15 cellular contexts compared by ENCODE assay signal in the genomic region with DNA sequence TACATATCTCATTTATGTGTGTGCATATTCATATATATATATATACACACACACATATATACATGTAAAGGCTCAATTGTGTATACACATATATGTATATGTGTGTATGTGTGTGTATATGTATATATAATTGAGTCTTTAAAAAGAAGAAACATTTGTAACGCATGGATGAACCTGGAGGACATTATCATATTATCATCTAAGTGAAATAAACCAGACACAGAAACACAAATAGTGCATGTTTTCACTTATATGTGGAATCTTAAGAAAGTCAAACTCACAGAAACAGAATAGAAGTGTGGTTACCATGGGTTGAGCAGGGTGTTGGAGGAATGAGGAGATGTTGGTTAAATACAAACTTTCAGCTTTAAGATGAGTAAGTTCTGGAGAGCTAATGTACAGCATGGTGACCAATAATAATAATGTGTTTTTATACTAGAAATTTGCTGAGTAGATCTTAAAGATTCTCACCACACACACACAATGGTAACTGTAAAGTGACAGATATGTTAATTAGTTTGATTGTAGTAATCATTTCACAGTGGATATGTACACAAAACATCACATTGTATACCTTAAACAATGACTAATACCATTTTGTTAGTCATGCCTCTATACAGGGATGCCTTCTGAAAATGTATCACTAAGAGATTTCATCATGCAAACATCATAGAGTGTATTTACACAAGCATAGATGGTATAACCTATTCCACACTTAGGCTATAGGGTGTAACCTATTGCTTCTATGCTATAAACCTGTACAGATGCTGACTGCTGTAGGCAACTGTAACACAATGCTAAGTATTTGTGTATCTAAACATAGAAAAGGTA.
DNase-seq lines count a peak whose midpoint lies in the region; TF ChIP-seq lines count a peak whose summit lies in the region.
"Had no signal": no experiment of that assay in that cellular context is flagged by ENCODE, and none has a peak within 500 bp of the region (broad histone marks: within the 10 kb centered on the region; RNA-seq: fewer than 3 reads in every experiment).

No MANE protein-coding gene starts in this region.

- no peak overlapping the region for H3K4me2 ChIP-seq in mesenchymal stem cell (ENCODE audit: low read length, poor library complexity, severe bottlenecking)

- H3K27ac ChIP-seq in mesenchymal stem cell (ENCODE audit: low read length, poor library complexity, severe bottlenecking) (no peak overlapping the region), stomach (no peak overlapping the region)
- H3K27ac ChIP-seq: gastroesophageal sphincter, tibial nerve had no signal

- H3K27me3 ChIP-seq in mesenchymal stem cell (ENCODE audit: control insufficient read depth in 1 of 2, insufficient read depth in 1 of 2, low read length in 2 of 2) (no peaks in the 10 kb centered on the region), stomach (no peaks in the 10 kb centered on the region)
- H3K27me3 ChIP-seq: gastroesophageal sphincter, tibial nerve had no signal

- no peak overlapping the region for H3K4ac ChIP-seq in mesenchymal stem cell (ENCODE audit: low read depth in 1 of 2, low read length in 2 of 2)

- no peak for TF ChIP-seq CTCF in stomach (IDR thresholded peaks at IDR 0.05)

- H3K36me3 Mint-ChIP-seq in activated CD4-positive, alpha-beta memory T cell treated with anti-CD3 and anti-CD28 coated beads for 36 hours, result peaks cover 32% of the 10 kb centered on the region
- peaks cover 30% of the 10 kb centered on the region for H3K36me3 Mint-ChIP-seq in activated CD4-positive, alpha-beta memory T cell treated with anti-CD3 and anti-CD28 coated beads, Interleukin-2, amount 10 ng/mL, durations not matched to agents 7 days and 5 days (ENCODE audit: low read depth)
- peaks cover 42% of the 10 kb centered on the region for H3K36me3 Mint-ChIP-seq in activated T-helper 1 cell treated with anti-CD3 and anti-CD28 coated beads, Interleukin-12 subunit alpha, Interleukin-12 subunit beta, Interleukin-2, Interleukin-4 antibody, amounts not matched to agents 30 ng/mL and 10 ng/mL and 1 ng/mL, durations not matched to agents 14 hours and 24 hours and 36 hours (ENCODE audit: low read depth)

- H3K4me3 ChIP-seq in mesenchymal stem cell (ENCODE audit: insufficient read depth in 1 of 2, low read depth in 1 of 2, low read length in 2 of 2) (no peak overlapping the region), stomach (no peak overlapping the region)
- H3K4me3 ChIP-seq: gastroesophageal sphincter, tibial nerve had no signal

- peaks cover 10% of the 10 kb centered on the region for H3K9me3 Mint-ChIP-seq in activated CD4-positive, alpha-beta memory T cell treated with anti-CD3 and anti-CD28 coated beads for 36 hours
- peaks cover 10% of the 10 kb centered on the region for H3K9me3 Mint-ChIP-seq in activated CD4-positive, alpha-beta memory T cell treated with anti-CD3 and anti-CD28 coated beads, Interleukin-2, amount 10 ng/mL, durations not matched to agents 7 days and 5 days
- H3K9me3 Mint-ChIP-seq in activated T-helper 1 cell treated with anti-CD3 and anti-CD28 coated beads, Interleukin-12 subunit alpha, Interleukin-12 subunit beta, Interleukin-2, Interleukin-4 antibody, amounts not matched to agents 30 ng/mL and 10 ng/mL and 1 ng/mL, durations not matched to agents 14 hours and 24 hours and 36 hours, result peaks cover 13% of the 10 kb centered on the region
- H3K9me3 Mint-ChIP-seq: activated naive CD4-positive, alpha-beta T cell treated with anti-CD3 and anti-CD28 coated beads, Interleukin-2, amount 50 U/mL, for 24 hours had no signal

- H2BK15ac ChIP-seq in mesenchymal stem cell (ENCODE audit: low read depth, poor library complexity, severe bottlenecking), result no peak overlapping the region

- WGBS in mesenchymal stem cell, result no CpG with 5 or more reads among the region's 1 CpG
- WGBS in stomach, 5 donors, result 84 to 97% (median 94%) methylated on average over 1 of the region's 1 CpG

- no peak for TF ChIP-seq EP300 in stomach (IDR thresholded peaks at IDR 0.05)

- H3K36me3 ChIP-seq in mesenchymal stem cell (ENCODE audit: control insufficient read depth in 1 of 2, insufficient read depth in 2 of 2, low read depth in 1 of 2, low read length in 2 of 2) (peaks cover 8 to 14% of the 10 kb centered on the region in 2 experiments), stomach (peaks cover 0 to 7% (median 4%) of the 10 kb centered on the region in 4 donors)

- no peak overlapping the region for H2AK5ac ChIP-seq in mesenchymal stem cell (ENCODE audit: low read length, severe bottlenecking)

- H4K91ac ChIP-seq in mesenchymal stem cell (ENCODE audit: low read length), result no peak overlapping the region

- H3K4me1 ChIP-seq in mesenchymal stem cell (ENCODE audit: control insufficient read depth, insufficient read depth, low read depth, low read length), result peaks cover 1% of the 10 kb centered on the region
- H3K4me1 ChIP-seq in stomach, result no peaks in the 10 kb centered on the region
- H3K4me1 ChIP-seq: gastroesophageal sphincter had no signal

- CTCF ChIA-PET in activated CD4-positive, alpha-beta memory T cell treated with anti-CD3 and anti-CD28 coated beads for 36 hours (lab: Charles Lee), result interaction anchor here (1.2 to 2.2 kb wide), 2 partner anchors 12 to 14 kb away, joined by 3 to 5 read pairs; no protein-coding TSS in a partner anchor
- CTCF ChIA-PET in activated CD4-positive, alpha-beta memory T cell treated with anti-CD3 and anti-CD28 coated beads, Interleukin-2, amount 10 ng/mL, durations not matched to agents 7 days and 5 days (lab: Charles Lee), result no interaction called here

- H2BK12ac ChIP-seq in mesenchymal stem cell (ENCODE audit: low read length in 2 of 2), result no peak overlapping the region

- no peak overlapping the region for H4K8ac ChIP-seq in mesenchymal stem cell (ENCODE audit: low read length)

- no peaks in the 10 kb centered on the region for H3K9me3 ChIP-seq in mesenchymal stem cell (ENCODE audit: control insufficient read depth, low read length)
- peaks cover 0 to 6% (median 0%) of the 10 kb centered on the region in 4 donors for H3K9me3 ChIP-seq in stomach

- POLR2A ChIA-PET in activated CD4-positive, alpha-beta memory T cell treated with anti-CD3 and anti-CD28 coated beads for 36 hours (lab: Charles Lee), result no interaction called here
- POLR2A ChIA-PET in activated CD4-positive, alpha-beta memory T cell treated with anti-CD3 and anti-CD28 coated beads, Interleukin-2, amount 10 ng/mL, durations not matched to agents 7 days and 5 days (lab: Charles Lee), result no interaction called here

- intact Hi-C loops in activated CD4-positive, alpha-beta memory T cell treated with anti-CD3 and anti-CD28 coated beads for 36 hours (cut with micrococcal nuclease), result no loop called here
- intact Hi-C loops in activated T-helper 1 cell treated with anti-CD3 and anti-CD28 coated beads, Interleukin-12 subunit alpha, Interleukin-12 subunit beta, Interleukin-2, Interleukin-4 antibody, amounts not matched to agents 30 ng/mL and 10 ng/mL and 1 ng/mL, durations not matched to agents 14 hours and 24 hours and 36 hours (cut with micrococcal nuclease), result no loop called here
- intact Hi-C loops in stomach (cut with DNase I; ENCODE audit: low total_unique reads), result no loop called here

- H2BK120ac ChIP-seq in mesenchymal stem cell (ENCODE audit: low read depth, low read length), result no peak overlapping the region

- H2BK5ac ChIP-seq in mesenchymal stem cell (ENCODE audit: low read depth, low read length, poor library complexity, severe bottlenecking), result no peak overlapping the region

- no peak overlapping the region for H3K14ac ChIP-seq in mesenchymal stem cell (ENCODE audit: low read length in 2 of 2)

- H3K27me3 Mint-ChIP-seq in activated CD4-positive, alpha-beta memory T cell treated with anti-CD3 and anti-CD28 coated beads for 36 hours, result no peaks in the 10 kb centered on the region
- no peaks in the 10 kb centered on the region for H3K27me3 Mint-ChIP-seq in activated CD4-positive, alpha-beta memory T cell treated with anti-CD3 and anti-CD28 coated beads, Interleukin-2, amount 10 ng/mL, durations not matched to agents 7 days and 5 days
- no peaks in the 10 kb centered on the region for H3K27me3 Mint-ChIP-seq in activated T-helper 1 cell treated with anti-CD3 and anti-CD28 coated beads, Interleukin-12 subunit alpha, Interleukin-12 subunit beta, Interleukin-2, Interleukin-4 antibody, amounts not matched to agents 30 ng/mL and 10 ng/mL and 1 ng/mL, durations not matched to agents 14 hours and 24 hours and 36 hours (ENCODE audit: insufficient read depth)
- H3K27me3 Mint-ChIP-seq: activated naive CD4-positive, alpha-beta T cell treated with anti-CD3 and anti-CD28 coated beads, Interleukin-2, amount 50 U/mL, for 24 hours had no signal

- no peak for DNase-seq in activated CD4-positive, alpha-beta memory T cell treated with anti-CD3 and anti-CD28 coated beads for 36 hours
- no peak for DNase-seq in activated CD4-positive, alpha-beta memory T cell treated with anti-CD3 and anti-CD28 coated beads, Interleukin-2, amount 10 ng/mL, durations not matched to agents 7 days and 5 days
- DNase-seq in HT-29 (ENCODE audit: low spot score), result peak; percentile 64
- no peak for DNase-seq in activated T-helper 1 cell treated with anti-CD3 and anti-CD28 coated beads, Interleukin-12 subunit alpha, Interleukin-12 subunit beta, Interleukin-2, Interleukin-4 antibody, amounts not matched to agents 30 ng/mL and 10 ng/mL and 1 ng/mL, durations not matched to agents 14 hours and 24 hours and 36 hours (ENCODE audit: low spot score)
- DNase-seq in mesenchymal stem cell, result peak; percentile 45
- DNase-seq in stomach, result no peak
- DNase-seq in activated effector memory CD4-positive, alpha-beta T cell treated with anti-CD3 and anti-CD28 coated beads, Interleukin-2, amount 50 U/mL, for 16 hours, result no peak
- DNase-seq in SHP77 treated with DMSO at 0.1 percent for 48 hours (lab: John Stamatoyannopoulos, UW), result no peak
- DNase-seq: caudate nucleus, NCI-H187, Right ventricle myocardium superior had no signal

- H3K79me1 ChIP-seq in mesenchymal stem cell (replicated peaks; ENCODE audit: low read length, poor library complexity, severe bottlenecking), result no peaks in the 10 kb centered on the region

- no peak overlapping the region for H2AFZ ChIP-seq in mesenchymal stem cell (ENCODE audit: low read depth, low read length)

- no peak overlapping the region for H3K4me3 Mint-ChIP-seq in activated CD4-positive, alpha-beta memory T cell treated with anti-CD3 and anti-CD28 coated beads for 36 hours
- H3K4me3 Mint-ChIP-seq in activated CD4-positive, alpha-beta memory T cell treated with anti-CD3 and anti-CD28 coated beads, Interleukin-2, amount 10 ng/mL, durations not matched to agents 7 days and 5 days, result no peak overlapping the region
- H3K4me3 Mint-ChIP-seq in activated T-helper 1 cell treated with anti-CD3 and anti-CD28 coated beads, Interleukin-12 subunit alpha, Interleukin-12 subunit beta, Interleukin-2, Interleukin-4 antibody, amounts not matched to agents 30 ng/mL and 10 ng/mL and 1 ng/mL, durations not matched to agents 14 hours and 24 hours and 36 hours, result no peak overlapping the region
- H3K4me3 Mint-ChIP-seq: activated naive CD4-positive, alpha-beta T cell treated with anti-CD3 and anti-CD28 coated beads, Interleukin-2, amount 50 U/mL, for 24 hours; nephron had no signal

- no peak overlapping the region for H3K23ac ChIP-seq in mesenchymal stem cell (ENCODE audit: low read length in 2 of 2)

- peak overlapping the region; percentile 0 for H3K27ac Mint-ChIP-seq in activated CD4-positive, alpha-beta memory T cell treated with anti-CD3 and anti-CD28 coated beads for 36 hours
- H3K27ac Mint-ChIP-seq in activated CD4-positive, alpha-beta memory T cell treated with anti-CD3 and anti-CD28 coated beads, Interleukin-2, amount 10 ng/mL, durations not matched to agents 7 days and 5 days, result no peak overlapping the region
- peak overlapping the region; percentile 54 for H3K27ac Mint-ChIP-seq in activated T-helper 1 cell treated with anti-CD3 and anti-CD28 coated beads, Interleukin-12 subunit alpha, Interleukin-12 subunit beta, Interleukin-2, Interleukin-4 antibody, amounts not matched to agents 30 ng/mL and 10 ng/mL and 1 ng/mL, durations not matched to agents 14 hours and 24 hours and 36 hours
- H3K27ac Mint-ChIP-seq: nephron had no signal

- H3K9ac ChIP-seq in mesenchymal stem cell (ENCODE audit: low read length), result no peak overlapping the region

- no peak for TF ChIP-seq POLR2A in stomach (IDR thresholded peaks at IDR 0.05)

- no peak overlapping the region for H3K18ac ChIP-seq in mesenchymal stem cell (ENCODE audit: low read depth in 1 of 2, low read length in 2 of 2)

- peaks cover 18% of the 10 kb centered on the region for H3K4me1 Mint-ChIP-seq in activated CD4-positive, alpha-beta memory T cell treated with anti-CD3 and anti-CD28 coated beads for 36 hours (ENCODE audit: low read depth)
- H3K4me1 Mint-ChIP-seq in activated CD4-positive, alpha-beta memory T cell treated with anti-CD3 and anti-CD28 coated beads, Interleukin-2, amount 10 ng/mL, durations not matched to agents 7 days and 5 days, result peaks cover 22% of the 10 kb centered on the region
- peaks cover 17% of the 10 kb centered on the region for H3K4me1 Mint-ChIP-seq in activated T-helper 1 cell treated with anti-CD3 and anti-CD28 coated beads, Interleukin-12 subunit alpha, Interleukin-12 subunit beta, Interleukin-2, Interleukin-4 antibody, amounts not matched to agents 30 ng/mL and 10 ng/mL and 1 ng/mL, durations not matched to agents 14 hours and 24 hours and 36 hours (ENCODE audit: low read depth)

Comparison
In these comparisons a context has a peak if more than half of its experiments do, and no peak if none do; other contexts are left out.
1. DNase-seq: peak in HT-29 (single experiment) and mesenchymal stem cell (single experiment); none in activated CD4-positive, alpha-beta memory T cell treated with anti-CD3 and anti-CD28 coated beads for 36 hours (single experiment), activated CD4-positive, alpha-beta memory T cell treated with anti-CD3 and anti-CD28 coated beads, Interleukin-2, amount 10 ng/mL, durations not matched to agents 7 days and 5 days (single experiment), activated T-helper 1 cell treated with anti-CD3 and anti-CD28 coated beads, Interleukin-12 subunit alpha, Interleukin-12 subunit beta, Interleukin-2, Interleukin-4 antibody, amounts not matched to agents 30 ng/mL and 10 ng/mL and 1 ng/mL, durations not matched to agents 14 hours and 24 hours and 36 hours (single experiment), stomach (single experiment), activated effector memory CD4-positive, alpha-beta T cell treated with anti-CD3 and anti-CD28 coated beads, Interleukin-2, amount 50 U/mL, for 16 hours (single experiment) and SHP77 treated with DMSO at 0.1 percent for 48 hours (single experiment).